35 cellular contexts compared by ENCODE assay signal in the genomic region with DNA sequence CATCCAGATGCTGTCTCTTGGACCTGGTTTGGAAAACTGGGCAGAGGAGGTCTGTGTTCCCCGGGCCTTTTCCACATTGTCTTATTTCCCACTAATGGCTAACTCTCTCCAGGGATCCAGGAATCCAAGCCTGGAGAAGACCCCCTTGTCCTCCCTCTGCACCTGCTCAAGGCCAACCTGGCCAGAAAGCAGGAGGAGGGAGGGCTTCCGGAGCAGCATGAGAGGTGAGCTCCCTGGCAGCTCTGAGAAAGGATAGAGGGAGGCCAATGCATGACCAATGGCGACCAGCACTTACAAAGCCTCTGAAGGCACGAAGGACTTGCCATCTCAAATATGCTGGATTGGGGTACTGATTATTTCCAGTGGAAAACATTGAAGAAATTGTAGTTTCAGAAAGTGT.
"Had no signal": no experiment of that assay in that cellular context is flagged by ENCODE, and none has a peak within 500 bp of the region (broad histone marks: within the 10 kb centered on the region; RNA-seq: fewer than 3 reads in every experiment).

No MANE protein-coding gene starts in this region.

- H3K4me3 Mint-ChIP-seq: activated naive CD4-positive, alpha-beta T cell treated with anti-CD3 and anti-CD28 coated beads for 36 hours; activated naive CD4-positive, alpha-beta T cell treated with anti-CD3 and anti-CD28 coated beads, Interleukin-2, amount 10 ng/mL, durations not matched to agents 7 days and 5 days; activated naive CD4-positive, alpha-beta T cell treated with anti-CD3 and anti-CD28 coated beads, Interleukin-2, amount 50 U/mL, for 24 hours; activated naive CD8-positive, alpha-beta T cell; activated naive CD8-positive, alpha-beta T cell treated with anti-CD3 and anti-CD28 coated beads for 36 hours; activated naive CD8-positive, alpha-beta T cell treated with anti-CD3 and anti-CD28 coated beads, Interleukin-2, amount 10 ng/mL, durations not matched to agents 7 days and 5 days; activated naive CD8-positive, alpha-beta T cell treated with anti-CD3 and anti-CD28 coated beads, Interleukin-2, amount 50 U/mL, for 24 hours; activated T-cell treated with anti-CD3 and anti-CD28 coated beads, Interleukin-2, amount 50 U/mL, for 24 hours; activated T-cell treated with anti-CD3 and anti-CD28 coated beads, Interleukin-2, amount 50 U/mL, for 4 hours; activated T-cell treated with anti-CD3 and anti-CD28 coated beads, Interleukin-2, amount 50 U/mL, for 72 hours; activated T-helper 1 cell treated with anti-CD3 and anti-CD28 coated beads, Interleukin-12 subunit alpha, Interleukin-12 subunit beta, Interleukin-2, Interleukin-4 antibody, amounts not matched to agents 30 ng/mL and 10 ng/mL and 1 ng/mL, durations not matched to agents 14 hours and 24 hours and 36 hours; activated T-helper 17 cell treated with anti-CD3 and anti-CD28 coated beads, Interleukin-2, amount 50 U/mL, for 72 hours; brain; central memory CD8-positive, alpha-beta T cell had no signal

- H3K36me3 Mint-ChIP-seq: activated naive CD4-positive, alpha-beta T cell treated with anti-CD3 and anti-CD28 coated beads, Interleukin-2, amount 10 ng/mL, durations not matched to agents 7 days and 5 days; activated naive CD4-positive, alpha-beta T cell treated with anti-CD3 and anti-CD28 coated beads, Interleukin-2, amount 50 U/mL, for 24 hours; activated naive CD4-positive, alpha-beta T cell treated with anti-CD3 and anti-CD28 coated beads, Interleukin-2, amount 50 U/mL, for 72 hours; activated naive CD8-positive, alpha-beta T cell; activated naive CD8-positive, alpha-beta T cell treated with anti-CD3 and anti-CD28 coated beads for 36 hours; activated naive CD8-positive, alpha-beta T cell treated with anti-CD3 and anti-CD28 coated beads, Interleukin-2, amount 10 ng/mL, durations not matched to agents 7 days and 5 days; brain had no signal

- H3K36me3 ChIP-seq: adrenal gland, ascending aorta, brain microvascular endothelial cell, breast epithelium, cardiac muscle cell had no signal

- H3K4me1 Mint-ChIP-seq: activated naive CD4-positive, alpha-beta T cell treated with anti-CD3 and anti-CD28 coated beads, Interleukin-2, amount 10 ng/mL, durations not matched to agents 7 days and 5 days; activated naive CD4-positive, alpha-beta T cell treated with anti-CD3 and anti-CD28 coated beads, Interleukin-2, amount 50 U/mL, for 24 hours; activated naive CD8-positive, alpha-beta T cell treated with anti-CD3 and anti-CD28 coated beads for 36 hours; activated naive CD8-positive, alpha-beta T cell treated with anti-CD3 and anti-CD28 coated beads, Interleukin-2, amount 10 ng/mL, durations not matched to agents 7 days and 5 days; activated naive CD8-positive, alpha-beta T cell treated with anti-CD3 and anti-CD28 coated beads, Interleukin-2, amount 50 U/mL, for 24 hours; activated T-helper 17 cell treated with anti-CD3 and anti-CD28 coated beads, Interleukin-2, amount 50 U/mL, for 72 hours; central memory CD8-positive, alpha-beta T cell had no signal

- H3K27me3 ChIP-seq: adrenal gland, ascending aorta, body of pancreas, brain microvascular endothelial cell, breast epithelium, cardiac muscle cell had no signal

- H3K4me3 ChIP-seq: adrenal gland, ascending aorta, body of pancreas, breast epithelium, cardiac muscle cell had no signal

- ATAC-seq: activated naive CD4-positive, alpha-beta T cell treated with anti-CD3 and anti-CD28 coated beads, Interleukin-2, amount 50 U/mL, for 72 hours; activated naive CD8-positive, alpha-beta T cell treated with anti-CD3 and anti-CD28 coated beads, Interleukin-2, amount 50 U/mL, for 24 hours; activated T-cell treated with anti-CD3 and anti-CD28 coated beads, Interleukin-2, amount 50 U/mL, for 4 hours; activated T-cell treated with anti-CD3 and anti-CD28 coated beads, Interleukin-2, amount 50 U/mL, for 72 hours; activated T-helper 17 cell treated with anti-CD3 and anti-CD28 coated beads, Interleukin-2, amount 50 U/mL, for 72 hours; body of pancreas had no signal

- DNase-seq: activated effector memory CD4-positive, alpha-beta T cell treated with Interleukin-2 at 50 U/mL for 16 hours; activated gamma-delta T cell; activated gamma-delta T cell treated with Interleukin-2 at 50 U/mL for 16 hours; activated naive CD4-positive, alpha-beta T cell; activated naive CD4-positive, alpha-beta T cell treated with anti-CD3 and anti-CD28 coated beads for 36 hours; activated naive CD4-positive, alpha-beta T cell treated with anti-CD3 and anti-CD28 coated beads, Interleukin-2, amount 10 ng/mL, durations not matched to agents 7 days and 5 days; activated naive CD4-positive, alpha-beta T cell treated with anti-CD3 and anti-CD28 coated beads, Interleukin-2, amount 50 U/mL, for 16 hours; activated naive CD4-positive, alpha-beta T cell treated with Interleukin-2 at 50 U/mL for 16 hours; activated naive CD8-positive, alpha-beta T cell treated with anti-CD3 and anti-CD28 coated beads for 36 hours; activated naive CD8-positive, alpha-beta T cell treated with anti-CD3 and anti-CD28 coated beads, Interleukin-2, amount 10 ng/mL, durations not matched to agents 7 days and 5 days; activated naive CD8-positive, alpha-beta T cell treated with anti-CD3 and anti-CD28 coated beads, Interleukin-2, amount 50 U/mL, for 24 hours; activated T-cell treated with anti-CD3 and anti-CD28 coated beads for 4 hours; activated T-cell treated with anti-CD3 and anti-CD28 coated beads, Interleukin-2, amount 50 U/mL, for 1 hour; activated T-cell treated with anti-CD3 and anti-CD28 coated beads, Interleukin-2, amount 50 U/mL, for 24 hours; activated T-cell treated with anti-CD3 and anti-CD28 coated beads, Interleukin-2, amount 50 U/mL, for 4 hours; activated T-cell treated with anti-CD3 and anti-CD28 coated beads, Interleukin-2, amount 50 U/mL, for 48 hours; activated T-cell treated with anti-CD3 and anti-CD28 coated beads, Interleukin-2, amount 50 U/mL, for 72 hours; amniotic stem cell; amygdala; anterior cingulate cortex; aorta; body of pancreas; brain microvascular endothelial cell; central memory CD4-positive, alpha-beta T cell had no signal

- H3K9me3 Mint-ChIP-seq: activated naive CD4-positive, alpha-beta T cell treated with anti-CD3 and anti-CD28 coated beads for 36 hours; activated naive CD4-positive, alpha-beta T cell treated with anti-CD3 and anti-CD28 coated beads, Interleukin-2, amount 10 ng/mL, durations not matched to agents 7 days and 5 days; activated naive CD4-positive, alpha-beta T cell treated with anti-CD3 and anti-CD28 coated beads, Interleukin-2, amount 50 U/mL, for 24 hours; activated naive CD4-positive, alpha-beta T cell treated with anti-CD3 and anti-CD28 coated beads, Interleukin-2, amount 50 U/mL, for 72 hours; activated naive CD8-positive, alpha-beta T cell treated with anti-CD3 and anti-CD28 coated beads for 36 hours; activated naive CD8-positive, alpha-beta T cell treated with anti-CD3 and anti-CD28 coated beads, Interleukin-2, amount 10 ng/mL, durations not matched to agents 7 days and 5 days; activated naive CD8-positive, alpha-beta T cell treated with anti-CD3 and anti-CD28 coated beads, Interleukin-2, amount 50 U/mL, for 24 hours; activated T-cell treated with anti-CD3 and anti-CD28 coated beads, Interleukin-2, amount 50 U/mL, for 24 hours; activated T-cell treated with anti-CD3 and anti-CD28 coated beads, Interleukin-2, amount 50 U/mL, for 4 hours; activated T-cell treated with anti-CD3 and anti-CD28 coated beads, Interleukin-2, amount 50 U/mL, for 72 hours; activated T-helper 1 cell treated with anti-CD3 and anti-CD28 coated beads, Interleukin-12 subunit alpha, Interleukin-12 subunit beta, Interleukin-2, Interleukin-4 antibody, amounts not matched to agents 30 ng/mL and 10 ng/mL and 1 ng/mL, durations not matched to agents 14 hours and 24 hours and 36 hours; activated T-helper 17 cell treated with anti-CD3 and anti-CD28 coated beads, Interleukin-2, amount 50 U/mL, for 72 hours; central memory CD8-positive, alpha-beta T cell had no signal

- H3K27ac ChIP-seq: adrenal gland, ascending aorta, body of pancreas, brain microvascular endothelial cell, breast epithelium, cardiac muscle cell had no signal

- H3K27me3 Mint-ChIP-seq: activated naive CD8-positive, alpha-beta T cell treated with anti-CD3 and anti-CD28 coated beads, Interleukin-2, amount 10 ng/mL, durations not matched to agents 7 days and 5 days had no signal

- H3K27ac Mint-ChIP-seq: activated naive CD4-positive, alpha-beta T cell treated with anti-CD3 and anti-CD28 coated beads for 36 hours; activated naive CD4-positive, alpha-beta T cell treated with anti-CD3 and anti-CD28 coated beads, Interleukin-2, amount 10 ng/mL, durations not matched to agents 7 days and 5 days; activated naive CD4-positive, alpha-beta T cell treated with anti-CD3 and anti-CD28 coated beads, Interleukin-2, amount 50 U/mL, for 24 hours; activated naive CD4-positive, alpha-beta T cell treated with anti-CD3 and anti-CD28 coated beads, Interleukin-2, amount 50 U/mL, for 72 hours; activated naive CD8-positive, alpha-beta T cell; activated naive CD8-positive, alpha-beta T cell treated with anti-CD3 and anti-CD28 coated beads for 36 hours; activated naive CD8-positive, alpha-beta T cell treated with anti-CD3 and anti-CD28 coated beads, Interleukin-2, amount 10 ng/mL, durations not matched to agents 7 days and 5 days; activated naive CD8-positive, alpha-beta T cell treated with anti-CD3 and anti-CD28 coated beads, Interleukin-2, amount 50 U/mL, for 24 hours; activated T-cell treated with anti-CD3 and anti-CD28 coated beads, Interleukin-2, amount 50 U/mL, for 24 hours; activated T-cell treated with anti-CD3 and anti-CD28 coated beads, Interleukin-2, amount 50 U/mL, for 72 hours; activated T-helper 1 cell treated with anti-CD3 and anti-CD28 coated beads, Interleukin-12 subunit alpha, Interleukin-12 subunit beta, Interleukin-2, Interleukin-4 antibody, amounts not matched to agents 30 ng/mL and 10 ng/mL and 1 ng/mL, durations not matched to agents 14 hours and 24 hours and 36 hours; activated T-helper 17 cell treated with anti-CD3 and anti-CD28 coated beads, Interleukin-2, amount 50 U/mL, for 72 hours had no signal

- H3K4me1 ChIP-seq: adrenal gland, ascending aorta, body of pancreas, breast epithelium had no signal

- H3K9me3 ChIP-seq: adrenal gland, ascending aorta, body of pancreas, breast epithelium had no signal
